In the genomic region with DNA sequence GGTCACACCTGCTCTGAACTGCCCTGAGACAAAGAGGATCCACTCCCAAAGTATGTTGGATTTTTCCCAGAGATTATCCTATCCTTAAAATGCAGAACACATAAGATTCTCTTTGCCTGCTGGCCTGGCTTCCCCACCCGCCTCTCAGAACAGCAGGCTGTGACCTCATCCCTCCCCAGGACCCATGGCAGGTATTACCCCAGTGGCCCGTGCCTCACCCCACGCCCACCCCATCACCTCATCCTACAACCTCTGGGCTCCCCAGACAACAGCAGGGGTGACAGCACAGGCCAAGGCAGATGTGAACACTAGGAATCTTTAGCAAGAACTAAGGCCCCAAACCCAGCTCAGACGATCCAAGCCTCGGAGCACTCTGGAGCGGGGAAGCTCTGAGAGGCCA, we compare ENCODE assay signal across 17 cellular contexts. TPM values are rescaled to one million over a fixed set of nuclear protein-coding genes. Genes with fewer than 3 reads are reported as not detected.
"Had no signal": no experiment of that assay in that cellular context is flagged by ENCODE, and none has a peak within 500 bp of the region (broad histone marks: within the 10 kb centered on the region; RNA-seq: fewer than 3 reads in every experiment).

No MANE protein-coding gene starts in this region.

- H3K4me3 ChIP-seq: gastrocnemius medialis, neural progenitor cell, tibial artery had no signal

- H3K4me2 ChIP-seq: neural progenitor cell had no signal

- H3K27me3 ChIP-seq: gastrocnemius medialis, neural progenitor cell, tibial artery had no signal

- ATAC-seq: gastrocnemius medialis had no signal

- H3K9me3 ChIP-seq: gastrocnemius medialis, tibial artery had no signal

- H3K4me3 Mint-ChIP-seq: neural progenitor cell had no signal

- H2AFZ ChIP-seq: neural progenitor cell had no signal

- DNase-seq: mammary epithelial cell had no signal

- H3K27ac Mint-ChIP-seq: activated naive CD4-positive, alpha-beta T cell treated with anti-CD3 and anti-CD28 coated beads, Interleukin-2, amount 50 U/mL, for 72 hours; neural progenitor cell; progenitor cell of endocrine pancreas had no signal

- H3K27ac ChIP-seq: brain microvascular endothelial cell, gastrocnemius medialis, neural progenitor cell, tibial artery, WERI-Rb-1 had no signal

- H3K9ac ChIP-seq: neural progenitor cell had no signal

- H3K9me3 Mint-ChIP-seq: activated naive CD4-positive, alpha-beta T cell treated with anti-CD3 and anti-CD28 coated beads, Interleukin-2, amount 50 U/mL, for 72 hours; neural progenitor cell had no signal

- H3K36me3 Mint-ChIP-seq: activated naive CD4-positive, alpha-beta T cell treated with anti-CD3 and anti-CD28 coated beads, Interleukin-2, amount 50 U/mL, for 72 hours; neural progenitor cell had no signal

- H3K36me3 ChIP-seq: brain microvascular endothelial cell, gastrocnemius medialis, neural progenitor cell, tibial artery, WERI-Rb-1 had no signal

RNA-seq across cellular contexts. Expression of a gene that starts 35.1 kb away (rescaled TPM):
- total RNA-seq: activated naive CD4-positive, alpha-beta T cell treated with anti-CD3 and anti-CD28 coated beads, Interleukin-2, amount 50 U/mL, for 72 hours; aorta; dermis blood vessel endothelial cell; endothelial cell of umbilical vein; gastrocnemius medialis; left ventricle myocardium superior; mononuclear cell; osteoblast; progenitor cell of endocrine pancreas; subcutaneous adipose tissue; ureter had no signal
- polyA plus RNA-seq: aorta, endothelial cell of umbilical vein had no signal

RNA-seq across cellular contexts. Expression of a gene that starts 45.2 kb away (rescaled TPM):
- total RNA-seq: aorta, dermis blood vessel endothelial cell, endothelial cell of umbilical vein, esophagus mucosa, gastrocnemius medialis, left ventricle myocardium superior, mammary epithelial cell, mononuclear cell, osteoblast, progenitor cell of endocrine pancreas, subcutaneous adipose tissue had no signal
- polyA plus RNA-seq: aorta, endothelial cell of umbilical vein had no signal

RNA-seq across cellular contexts. Expression of a gene that starts 50.1 kb away (rescaled TPM):
- total RNA-seq: endothelial cell of umbilical vein had no signal

RNA-seq across cellular contexts. Expression of a gene that starts 53.5 kb away (rescaled TPM):
- total RNA-seq: activated naive CD4-positive, alpha-beta T cell treated with anti-CD3 and anti-CD28 coated beads, Interleukin-2, amount 50 U/mL, for 72 hours; mononuclear cell had no signal
